Comparison of ENCODE assay signal across 33 cellular contexts in the genomic region with DNA sequence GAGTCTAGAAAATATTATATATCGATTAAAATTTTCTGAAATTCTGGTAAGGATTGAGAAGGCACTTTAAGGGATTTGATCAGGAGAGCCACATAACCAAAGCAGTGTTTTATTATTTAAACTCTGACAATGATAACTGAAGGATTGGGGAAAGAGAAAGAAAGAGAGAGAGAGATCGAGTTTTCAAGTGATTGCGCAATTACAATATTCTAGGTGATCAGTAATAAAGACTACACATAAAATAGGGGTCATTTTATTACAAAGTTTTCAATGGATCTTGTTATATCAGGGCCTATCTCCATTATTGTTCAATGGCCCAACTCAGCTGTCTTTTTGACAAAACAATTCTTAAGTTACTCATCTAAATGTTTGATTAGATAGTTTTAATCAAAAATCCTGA.
"Had no signal": no experiment of that assay in that cellular context is flagged by ENCODE, and none has a peak within 500 bp of the region (broad histone marks: within the 10 kb centered on the region; RNA-seq: fewer than 3 reads in every experiment).

No MANE protein-coding gene starts in this region.

- H3K4me3 ChIP-seq: ascending aorta, cardiac muscle cell, colonic mucosa had no signal

- H3K27ac ChIP-seq: ascending aorta, cardiac muscle cell, colonic mucosa, WERI-Rb-1 had no signal

- H3K27me3 ChIP-seq: ascending aorta, cardiac muscle cell, colonic mucosa had no signal

- ATAC-seq: activated CD4-positive, alpha-beta T cell treated with anti-CD3 and anti-CD28 coated beads for 36 hours; activated CD4-positive, CD25-positive, alpha-beta regulatory T cell treated with anti-CD3 and anti-CD28 coated beads, Interleukin-2, amount 50 U/mL, for 24 hours; activated CD8-positive, alpha-beta memory T cell treated with anti-CD3 and anti-CD28 coated beads, Interleukin-2, amount 10 ng/mL, durations not matched to agents 7 days and 5 days; activated CD8-positive, alpha-beta T cell treated with anti-CD3 and anti-CD28 coated beads, Interleukin-2, amount 10 ng/mL, durations not matched to agents 7 days and 5 days; activated naive CD8-positive, alpha-beta T cell treated with anti-CD3 and anti-CD28 coated beads, Interleukin-2, amount 50 U/mL, for 24 hours; WTC11 had no signal

- H3K9me3 ChIP-seq: ascending aorta, colonic mucosa had no signal

- H3K36me3 ChIP-seq: ascending aorta, cardiac muscle cell, colonic mucosa, WERI-Rb-1 had no signal

- DNase-seq: activated CD4-positive, alpha-beta memory T cell treated with anti-CD3 and anti-CD28 coated beads, Interleukin-2, amount 10 ng/mL, durations not matched to agents 7 days and 5 days; activated CD4-positive, alpha-beta T cell treated with anti-CD3 and anti-CD28 coated beads for 1 hour; activated CD4-positive, alpha-beta T cell treated with anti-CD3 and anti-CD28 coated beads for 36 hours; activated CD4-positive, alpha-beta T cell treated with anti-CD3 and anti-CD28 coated beads for 48 hours; activated CD4-positive, alpha-beta T cell treated with anti-CD3 and anti-CD28 coated beads, Interleukin-2, amount 10 ng/mL, durations not matched to agents 7 days and 5 days; activated CD4-positive, alpha-beta T cell treated with anti-CD3 and anti-CD28 coated beads, Interleukin-2, amount 50 U/mL, for 48 hours; activated CD4-positive, CD25-positive, alpha-beta regulatory T cell; activated CD8-positive, alpha-beta memory T cell treated with anti-CD3 and anti-CD28 coated beads for 24 hours; activated CD8-positive, alpha-beta memory T cell treated with anti-CD3 and anti-CD28 coated beads, Interleukin-2, amount 10 ng/mL, durations not matched to agents 7 days and 5 days; activated CD8-positive, alpha-beta memory T cell treated with anti-CD3 and anti-CD28 coated beads, Interleukin-2, amount 50 U/mL, for 48 hours; activated CD8-positive, alpha-beta T cell treated with anti-CD3 and anti-CD28 coated beads, Interleukin-2, amount 10 ng/mL, durations not matched to agents 7 days and 5 days; activated effector memory CD4-positive, alpha-beta T cell treated with Interleukin-2 at 50 U/mL for 16 hours; activated gamma-delta T cell; activated naive CD4-positive, alpha-beta T cell treated with anti-CD3 and anti-CD28 coated beads, Interleukin-2, amount 10 ng/mL, durations not matched to agents 7 days and 5 days; activated naive CD4-positive, alpha-beta T cell treated with Interleukin-2 at 50 U/mL for 16 hours; activated naive CD8-positive, alpha-beta T cell treated with anti-CD3 and anti-CD28 coated beads, Interleukin-2, amount 10 ng/mL, durations not matched to agents 7 days and 5 days; activated naive CD8-positive, alpha-beta T cell treated with anti-CD3 and anti-CD28 coated beads, Interleukin-2, amount 50 U/mL, for 24 hours; activated T-cell treated with anti-CD3 and anti-CD28 coated beads, Interleukin-2, amount 50 U/mL, for 24 hours; activated T-cell treated with anti-CD3 and anti-CD28 coated beads, Interleukin-2, amount 50 U/mL, for 48 hours; amygdala; anterior cingulate cortex; caudate nucleus; cerebellar nuclear complex; colonic mucosa; T-helper 2 cell; T-helper 9 cell; WERI-Rb-1 had no signal

- FAIRE-seq: bronchial epithelial cell, TTC549 had no signal

- H3K4me1 ChIP-seq: ascending aorta, colonic mucosa had no signal
